15 cellular contexts compared by ENCODE assay signal in genomic region chr6:126786262-126786661, GRCh38.
"Had no signal": no experiment of that assay in that cellular context is flagged by ENCODE, and none has a peak within 500 bp of the region (broad histone marks: within the 10 kb centered on the region; RNA-seq: fewer than 3 reads in every experiment).

No MANE protein-coding gene starts in this region.

- H3K36me3 ChIP-seq: lower lobe of right lung, upper lobe of left lung had no signal

- H3K9me3 ChIP-seq: lower lobe of right lung, testis, upper lobe of left lung had no signal

- H3K4me3 ChIP-seq: lower lobe of right lung, smooth muscle cell, testis, upper lobe of left lung had no signal

- H3K27me3 ChIP-seq: testis, upper lobe of left lung had no signal

- H3K4me1 ChIP-seq: lower lobe of right lung, parathyroid adenoma, testis, upper lobe of left lung had no signal

- ATAC-seq: activated CD8-positive, alpha-beta memory T cell treated with anti-CD3 and anti-CD28 coated beads, Interleukin-2, amount 10 ng/mL, durations not matched to agents 7 days and 5 days; lower lobe of right lung; naive thymus-derived CD8-positive, alpha-beta T cell; sciatic nerve; stimulated activated memory B cell treated with anti-CD40 and anti-IgM and Interleukin-4, amounts not matched to agents 10 μg/mL and 1 μg/mL and 100 μg/mL, for 72 hours had no signal

- H3K27ac ChIP-seq: lower lobe of right lung, parathyroid adenoma, testis, upper lobe of left lung had no signal

- DNase-seq: activated CD4-positive, alpha-beta T cell treated with anti-CD3 and anti-CD28 coated beads, Interleukin-2, amount 50 U/mL, for 48 hours; activated CD8-positive, alpha-beta memory T cell treated with anti-CD3 and anti-CD28 coated beads, Interleukin-2, amount 10 ng/mL, durations not matched to agents 7 days and 5 days; amniotic stem cell; central memory CD4-positive, alpha-beta T cell; foreskin melanocyte; hypothalamus; lower lobe of right lung; naive thymus-derived CD8-positive, alpha-beta T cell; stimulated activated CD4-positive, alpha-beta T cell treated with anti-CD3 and anti-CD28 coated beads, Interleukin-4, amount 100 ng/mL, for 1 hour; testis; upper lobe of left lung had no signal
